Comparison of ENCODE assay signal across 12 cellular contexts in the genomic region with DNA sequence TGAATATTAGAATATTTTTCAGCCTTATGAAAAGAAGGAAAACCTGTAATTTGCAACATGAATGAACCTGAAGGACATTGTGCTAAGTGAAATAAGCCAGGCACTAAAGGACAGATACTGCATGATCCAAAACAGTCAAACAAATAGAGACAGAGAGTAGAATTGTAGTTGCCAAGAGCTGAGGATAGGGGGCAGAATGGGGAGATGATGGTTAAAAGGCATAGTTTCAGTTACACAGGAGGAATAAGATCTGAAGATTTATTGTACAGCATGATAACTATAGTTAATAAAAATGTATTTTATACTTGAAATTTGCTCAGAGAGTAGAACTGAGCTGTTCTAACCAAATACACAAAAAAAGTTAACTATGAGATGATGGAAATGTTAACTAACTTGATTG.
DNase-seq lines count a peak whose midpoint lies in the region; ATAC-seq and TF ChIP-seq lines count a peak whose summit lies in the region.
"Had no signal": no experiment of that assay in that cellular context is flagged by ENCODE, and none has a peak within 500 bp of the region (broad histone marks: within the 10 kb centered on the region; RNA-seq: fewer than 3 reads in every experiment).

No MANE protein-coding gene starts in this region.

- H3K79me2 ChIP-seq in HCT116 (ENCODE audit: insufficient read depth, low read length) (no peaks in the 10 kb centered on the region), SU-DHL-6 (ENCODE audit: insufficient read depth, low read length) (no peaks in the 10 kb centered on the region)

- intact Hi-C loops in HCT116 (cut with micrococcal nuclease), result no loop called here

- RAD21 ChIA-PET in HCT116 (lab: Charles Lee; ENCODE audit: low non-redundant PET in 1 of 2, low total read pairs in 2 of 2, uncharacterized antibody in 2 of 2, unreplicated experiment in 2 of 2), result no interaction called here

- H3K27ac ChIP-seq in HCT116 (ENCODE audit: low read depth, low read length), result no peak overlapping the region
- H3K27ac ChIP-seq in SU-DHL-6 (ENCODE audit: low read depth, low read length), result no peak overlapping the region
- H3K27ac ChIP-seq: coronary artery, ovary had no signal

- H3K4me2 ChIP-seq in HCT116 (ENCODE audit: low read length), result no peak overlapping the region
- H3K4me2 ChIP-seq in SU-DHL-6 (ENCODE audit: low read depth, low read length, poor library complexity, severe bottlenecking), result no peak overlapping the region

- no peak for TF ChIP-seq RAD21 in HCT116 (IDR thresholded peaks at IDR 0.05; ENCODE audit: low read depth)

- no peak overlapping the region for H3K4me3 ChIP-seq in HCT116 (replicated peaks in 1 of 2; ENCODE audit: low read depth in 1 of 2, low read length in 2 of 2)
- H3K4me3 ChIP-seq in SU-DHL-6 (ENCODE audit: insufficient read depth, low read length, poor library complexity, severe bottlenecking), result no peak overlapping the region
- H3K4me3 ChIP-seq: coronary artery, ovary had no signal

- H3K9me2 ChIP-seq in HCT116 (ENCODE audit: insufficient read depth), result no peaks in the 10 kb centered on the region
- no peaks in the 10 kb centered on the region for H3K9me2 ChIP-seq in SU-DHL-6 (replicated peaks; ENCODE audit: insufficient read depth, low read length)

- no peak overlapping the region for H3K9ac ChIP-seq in HCT116 (ENCODE audit: low read length)
- no peak overlapping the region for H3K9ac ChIP-seq in SU-DHL-6 (ENCODE audit: low read length)

- H3K27me3 ChIP-seq in HCT116 (ENCODE audit: insufficient read depth, low read length) (no peaks in the 10 kb centered on the region), SU-DHL-6 (ENCODE audit: low read length) (no peaks in the 10 kb centered on the region)
- H3K27me3 ChIP-seq: ovary had no signal

- H2AFZ ChIP-seq in HCT116 (ENCODE audit: low read depth, low read length, poor library complexity, severe bottlenecking) (no peak overlapping the region), SU-DHL-6 (ENCODE audit: low read depth, low read length, severe bottlenecking) (no peak overlapping the region)

- TF ChIP-seq CTCF in HCT116 (IDR thresholded peaks at IDR 0.05 in 2 of 3, conservative IDR thresholded peaks at IDR 0.05 in 1 of 3; ENCODE audit: borderline replicate concordance in 1 of 3, insufficient read depth in 1 of 3, low read depth in 2 of 3, low read length in 2 of 3), result peak in 2 of 3 experiments; percentile 38 to 44; a peak in 3 of 6 replicates
- peak; percentile 17 for TF ChIP-seq CTCF in SU-DHL-6 (IDR thresholded peaks at IDR 0.05; ENCODE audit: insufficient read depth, low read length, poor library complexity, severe bottlenecking)

- H3F3A ChIP-seq in SU-DHL-6 (ENCODE audit: insufficient read depth), result no peaks in the 10 kb centered on the region

- DNase-seq in Daoy (ENCODE audit: low read depth) (peak; percentile 4), HCT116 (ENCODE audit: low read depth, low spot score) (no peak), left lobe of liver (ENCODE audit: low spot score) (no peak), NCI-H1436 treated with DMSO at 0.1 percent for 48 hours (lab: John Stamatoyannopoulos, UW) (no peak), A172 (ENCODE audit: low spot score) (no peak)
- DNase-seq: activated T-cell treated with anti-CD3 and anti-CD28 coated beads, Interleukin-2, amount 50 U/mL, for 72 hours; immature natural killer cell; NCI-H2227 treated with DMSO at 0.1 percent for 48 hours; ovary had no signal

- POLR2A ChIA-PET in HCT116 (lab: Charles Lee), result no interaction called here

- no TSS peak for BruUV-seq in HCT116 (replicated peaks; lab: Mats Ljungman, UMichigan)

- H4K20me1 ChIP-seq in HCT116 (ENCODE audit: insufficient read depth) (no peaks in the 10 kb centered on the region), SU-DHL-6 (ENCODE audit: low read depth, low read length) (no peaks in the 10 kb centered on the region)

- peaks cover 0 to 27% of the 10 kb centered on the region in 2 experiments; a peak in 2 of 4 replicates for H3K4me1 ChIP-seq in HCT116 (ENCODE audit: control insufficient read depth in 1 of 2, insufficient read depth in 2 of 2, low read length in 2 of 2)

- TF ChIP-seq POLR2A in HCT116 (IDR thresholded peaks at IDR 0.05; ENCODE audit: borderline replicate concordance, extremely low read depth, insufficient read depth, insufficient read length), result no peak

- ATAC-seq in HCT116, result no peak
- ATAC-seq in left lobe of liver, result peak; percentile 36
- no peak for ATAC-seq in HG03521 (IDR thresholded peaks at IDR 0.05; ENCODE audit: unreplicated experiment)
- ATAC-seq: activated T-cell treated with anti-CD3 and anti-CD28 coated beads, Interleukin-2, amount 50 U/mL, for 72 hours had no signal

- H3K9me3 ChIP-seq in HCT116 (ENCODE audit: control insufficient read depth in 1 of 2, insufficient read depth in 1 of 2, low read depth in 1 of 2, low read length in 2 of 2), result no peaks in the 10 kb centered on the region
- H3K9me3 ChIP-seq in SU-DHL-6 (ENCODE audit: insufficient read depth, low read length), result no peaks in the 10 kb centered on the region
- H3K9me3 ChIP-seq: ovary had no signal

- no peaks in the 10 kb centered on the region for H3K36me3 ChIP-seq in HCT116 (ENCODE audit: control insufficient read depth in 1 of 2, insufficient read depth in 2 of 2, low read length in 2 of 2)
- no peaks in the 10 kb centered on the region for H3K36me3 ChIP-seq in SU-DHL-6 (ENCODE audit: low read length)
- H3K36me3 ChIP-seq: ovary had no signal

- CTCF ChIA-PET in HCT116 (lab: Charles Lee), result no interaction called here

TF ChIP-seq in HCT116, 20 proteins besides CTCF, POLR2A, EP300 and RAD21:
- TF ChIP-seq SRF (IDR thresholded peaks at IDR 0.05; ENCODE audit: low read depth) (no peak), CBX3 (IDR thresholded peaks at IDR 0.05; ENCODE audit: low read depth) (0 out of 2 replicates have a peak, but pooled peaks have one; percentile 42), ZNF274 (IDR thresholded peaks at IDR 0.05; ENCODE audit: low read depth, low read length) (no peak)
